ENCODE assay signal across 9 cellular contexts in the genomic region with DNA sequence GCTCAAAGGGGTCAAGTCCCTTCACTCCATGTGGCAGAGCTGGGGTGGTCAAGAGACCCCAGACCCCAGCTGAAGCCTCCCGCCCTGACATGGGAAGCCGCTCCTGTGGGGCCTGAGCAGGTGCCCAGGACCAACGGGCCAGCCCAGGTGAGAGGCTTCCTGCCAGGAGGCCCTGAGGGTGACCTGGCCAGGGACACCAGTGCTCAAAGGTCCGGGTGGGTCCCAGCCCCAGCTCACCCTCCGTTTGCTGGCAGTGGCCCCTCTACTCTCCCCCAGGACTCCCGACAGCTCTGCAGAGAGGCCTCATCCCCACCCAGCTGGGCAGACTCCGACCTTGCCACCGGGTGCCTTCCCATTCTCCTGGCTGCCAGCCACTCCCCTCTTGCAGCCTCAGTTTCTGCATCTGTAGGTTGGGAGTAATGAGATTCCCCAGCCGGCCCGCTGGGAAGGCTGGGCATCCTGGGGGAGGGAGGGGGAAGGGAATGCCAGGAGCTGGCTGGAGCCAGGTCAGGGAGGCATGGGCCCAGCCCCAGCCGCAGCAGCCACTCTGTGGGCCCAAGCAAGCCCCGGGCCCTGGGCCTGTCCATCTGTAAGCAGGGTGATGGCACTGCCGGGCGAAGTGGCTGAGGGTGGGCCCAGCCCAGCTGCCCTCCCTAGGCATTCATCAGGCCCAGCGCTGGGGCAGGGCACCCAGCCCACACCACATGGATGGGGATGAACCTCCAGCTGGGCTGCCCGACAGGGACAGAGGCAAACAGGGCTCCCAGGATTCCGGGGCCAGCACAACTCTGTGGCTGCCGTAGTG. TPM values are rescaled to one million over a fixed set of nuclear protein-coding genes. Genes with fewer than 3 reads are reported as not detected.
DNase-seq lines count a peak whose midpoint lies in the region; ATAC-seq and TF ChIP-seq lines count a peak whose summit lies in the region.
"Had no signal": no experiment of that assay in that cellular context is flagged by ENCODE, and none has a peak within 500 bp of the region (broad histone marks: within the 10 kb centered on the region; RNA-seq: fewer than 3 reads in every experiment).

No MANE protein-coding gene starts in this region.

- 0 out of 2 replicates have a peak, but pooled peaks cover 5% of the 10 kb centered on the region for H3K79me2 ChIP-seq in PC-3 (ENCODE audit: low read length)

- CTCF ChIA-PET in PC-3 (lab: Charles Lee), result no interaction called here

- POLR2A ChIA-PET in PC-3 (lab: Charles Lee; ENCODE audit: unreplicated experiment), result no interaction called here

- H3K36me3 ChIP-seq in PC-3 (ENCODE audit: low read depth, low read length) (no peaks in the 10 kb centered on the region), mucosa of descending colon (ENCODE audit: low read depth) (no peaks in the 10 kb centered on the region), thoracic aorta (no peaks in the 10 kb centered on the region)
- H3K36me3 ChIP-seq: HAP-1, neutrophil had no signal

- H4K20me1 ChIP-seq in PC-3 (ENCODE audit: low read length), result no peaks in the 10 kb centered on the region

- H3K27ac ChIP-seq in PC-3 (ENCODE audit: low read length) (peak overlapping the region; percentile 99; the same call in 1 of the 2 replicates), thoracic aorta (peak overlapping the region; percentile 82 to 87)
- H3K27ac ChIP-seq: neutrophil had no signal

- no peak overlapping the region for H3K4me2 ChIP-seq in PC-3 (ENCODE audit: low read length)

- intact Hi-C loops in PC-3 (cut with micrococcal nuclease) (no loop called here), mucosa of descending colon (cut with DNase I, micrococcal nuclease) (no loop called here)

- H3K36me3 Mint-ChIP-seq in chondrocyte (ENCODE audit: low read depth), result no peaks in the 10 kb centered on the region

- peaks cover 52% of the 10 kb centered on the region for H3K4me1 Mint-ChIP-seq in chondrocyte (ENCODE audit: low read depth)

- H3K4me3 ChIP-seq in PC-3 (ENCODE audit: low read length) (no peak overlapping the region), mucosa of descending colon (no peak overlapping the region), thoracic aorta (peak overlapping the region; percentile 79)

- H3F3A ChIP-seq in PC-3 (ENCODE audit: low read length, unreplicated experiment), result no peaks in the 10 kb centered on the region

- peak overlapping the region; percentile 68 for H3K4me3 Mint-ChIP-seq in chondrocyte (ENCODE audit: unreplicated experiment)

- ATAC-seq in PC-3, result no peak
- ATAC-seq in mucosa of descending colon, result no peak
- ATAC-seq in thoracic aorta (ENCODE audit: insufficient number of reproducible peaks, low FRiP score, low read depth), result no peak

- peak overlapping the region; percentile 87 for H3K27ac Mint-ChIP-seq in chondrocyte (ENCODE audit: unreplicated experiment)

- DNase-seq in PC-3 (no peak), chondrocyte (ENCODE audit: low spot score) (no peak), mucosa of descending colon (peak; percentile 19 to 56 (median 42)), thoracic aorta (ENCODE audit: low spot score) (no peak), SIG-M5 (lab: John Stamatoyannopoulos, UW) (no peak), NCI-H1417 treated with DMSO at 0.1 percent for 48 hours (lab: John Stamatoyannopoulos, UW) (no peak)
- DNase-seq in activated CD8-positive, alpha-beta memory T cell treated with anti-CD3 and anti-CD28 coated beads for 24 hours, result no peak

- TF ChIP-seq CTCF in PC-3 (conservative IDR thresholded peaks at IDR 0.05; ENCODE audit: low read depth, low read length), result no peak
- no peak for TF ChIP-seq CTCF in chondrocyte (IDR thresholded peaks at IDR 0.05)
- no peak for TF ChIP-seq CTCF in mucosa of descending colon (IDR thresholded peaks at IDR 0.05)
- TF ChIP-seq CTCF in thoracic aorta (IDR thresholded peaks at IDR 0.05), result no peak

- H3K27me3 ChIP-seq in PC-3 (ENCODE audit: low read length) (no peaks in the 10 kb centered on the region), thoracic aorta (replicated peaks; ENCODE audit: insufficient read depth) (no peaks in the 10 kb centered on the region)

- no peak overlapping the region for H3K9ac ChIP-seq in PC-3 (ENCODE audit: low read length)

- H3K9me2 ChIP-seq in PC-3 (replicated peaks; ENCODE audit: low read length), result no peaks in the 10 kb centered on the region

- H3K9me3 ChIP-seq in PC-3 (ENCODE audit: low read length) (no peaks in the 10 kb centered on the region), mucosa of descending colon (no peaks in the 10 kb centered on the region), thoracic aorta (no peaks in the 10 kb centered on the region)
- H3K9me3 ChIP-seq: HAP-1, neutrophil had no signal

- no TSS peak for BruUV-seq in PC-3 (replicated peaks; lab: Mats Ljungman, UMichigan)

- H3K9me3 Mint-ChIP-seq in chondrocyte (ENCODE audit: low read depth), result no peaks in the 10 kb centered on the region

- H3K27me3 Mint-ChIP-seq in chondrocyte (ENCODE audit: low read depth), result no peaks in the 10 kb centered on the region

- H2AFZ ChIP-seq in PC-3 (ENCODE audit: low read length), result no peak overlapping the region

- peaks cover 62% of the 10 kb centered on the region for H3K4me1 ChIP-seq in PC-3 (ENCODE audit: insufficient read depth, low read length)
- peaks cover 55% of the 10 kb centered on the region for H3K4me1 ChIP-seq in mucosa of descending colon (ENCODE audit: low read depth)
- H3K4me1 ChIP-seq in thoracic aorta (ENCODE audit: control insufficient read depth in 1 of 2, low read depth in 2 of 2), result peaks cover 42 to 59% of the 10 kb centered on the region in 2 donors

RNA-seq across cellular contexts. Expression of a gene that starts 10.3 kb away (rescaled TPM):
- total RNA-seq in PC-3 (2014; rRNA removed) (132 and 161 TPM in 2 replicates), chondrocyte (117 to 152 TPM (median 121 TPM) in 3 replicates), mucosa of descending colon (100 to 1,000 TPM; 132 to 216 (median 176) TPM), thoracic aorta (100 to 1,000 TPM; 124 to 162 TPM)

RNA-seq across cellular contexts. Expression of a gene that starts 44.9 kb away (rescaled TPM):
- 7.9 and 8.8 TPM in 2 replicates for total RNA-seq in PC-3 (2014; rRNA removed)
- total RNA-seq in chondrocyte, result 7.1 to 9.9 TPM (median 7.9 TPM) in 3 replicates
- 1 to 10 TPM; 2.0 to 6.0 (median 4.2) TPM for total RNA-seq in mucosa of descending colon
- total RNA-seq in thoracic aorta, result 10 to 100 TPM; 30.8 to 87.3 TPM

Comparison
In these comparisons a context has a peak if more than half of its experiments do, and no peak if none do; other contexts are left out.
1. DNase-seq: peak in mucosa of descending colon (3 of 3); none in PC-3 (single experiment), chondrocyte (single experiment), thoracic aorta (single experiment), SIG-M5 (single experiment), NCI-H1417 treated with DMSO at 0.1 percent for 48 hours (single experiment) and activated CD8-positive, alpha-beta memory T cell treated with anti-CD3 and anti-CD28 coated beads for 24 hours (single experiment).